In genomic region chr3:100029689-100030088, GRCh38 we compare ENCODE assay signal across 20 cellular contexts.
DNase-seq lines count a peak whose midpoint lies in the region; ATAC-seq and TF ChIP-seq lines count a peak whose summit lies in the region.
"Had no signal": no experiment of that assay in that cellular context is flagged by ENCODE, and none has a peak within 500 bp of the region (broad histone marks: within the 10 kb centered on the region; RNA-seq: fewer than 3 reads in every experiment).

No MANE protein-coding gene starts in this region.

- H3K79me2 ChIP-seq in Loucy (ENCODE audit: insufficient read depth, low read length), result no peaks in the 10 kb centered on the region
- no peaks in the 10 kb centered on the region for H3K79me2 ChIP-seq in neural progenitor cell (ENCODE audit: low read depth)

- H3K9ac ChIP-seq in Loucy (ENCODE audit: low read depth, low read length, poor library complexity, severe bottlenecking) (no peak overlapping the region), neural progenitor cell (no peak overlapping the region)

- no peaks in the 10 kb centered on the region for H3K9me3 ChIP-seq in Loucy (ENCODE audit: insufficient read depth, low read depth, low read length)
- no peaks in the 10 kb centered on the region for H3K9me3 ChIP-seq in thoracic aorta
- H3K9me3 ChIP-seq in neural progenitor cell (ENCODE audit: low read depth), result no peaks in the 10 kb centered on the region
- H3K9me3 ChIP-seq in Caco-2, result no peaks in the 10 kb centered on the region
- H3K9me3 ChIP-seq: mucosa of descending colon, ovary had no signal

- no peaks in the 10 kb centered on the region for H3K36me3 ChIP-seq in Loucy (ENCODE audit: insufficient read depth, low read length)
- H3K36me3 ChIP-seq in thoracic aorta, result no peaks in the 10 kb centered on the region
- no peaks in the 10 kb centered on the region for H3K36me3 ChIP-seq in neural progenitor cell
- no peaks in the 10 kb centered on the region; the same call in 1 of the 2 replicates for H3K36me3 ChIP-seq in Caco-2 (ENCODE audit: control insufficient read depth, insufficient read depth, low read length)
- H3K36me3 ChIP-seq: ovary had no signal

- H3F3A ChIP-seq in Loucy (ENCODE audit: low read depth) (peaks cover 3% of the 10 kb centered on the region; the same call in 1 of the 2 replicates), neural progenitor cell (ENCODE audit: low read depth) (no peaks in the 10 kb centered on the region)

- H2AFZ ChIP-seq in Loucy (ENCODE audit: low read length) (no peak overlapping the region), neural progenitor cell (replicated peaks) (no peak overlapping the region)

- no peaks in the 10 kb centered on the region for H3K9me2 ChIP-seq in Loucy (replicated peaks; ENCODE audit: low read depth, low read length)

- CTCF ChIA-PET in activated CD8-positive, alpha-beta memory T cell treated with anti-CD3 and anti-CD28 coated beads, Interleukin-2, amount 10 ng/mL, durations not matched to agents 7 days and 5 days (lab: Charles Lee), result interaction anchor here (1.1 to 1.6 kb wide), 6 partner anchors 12 to 216 kb away, joined by 3 to 4 read pairs (median 3); no protein-coding TSS in a partner anchor
- CTCF ChIA-PET in Caco-2 (lab: Charles Lee), result no interaction called here

- intact Hi-C loops in Caco-2 (cut with micrococcal nuclease; ENCODE audit: unreplicated experiment), result loop anchor here (5.0 kb wide), 1 partner anchor 62 kb away; no protein-coding TSS in a partner anchor

- no peaks in the 10 kb centered on the region for H3K27me3 ChIP-seq in Loucy (ENCODE audit: insufficient read depth, low read length, poor library complexity, severe bottlenecking)
- H3K27me3 ChIP-seq in thoracic aorta (replicated peaks; ENCODE audit: insufficient read depth), result no peaks in the 10 kb centered on the region
- no peaks in the 10 kb centered on the region for H3K27me3 ChIP-seq in neural progenitor cell
- H3K27me3 ChIP-seq in Caco-2 (replicated peaks; ENCODE audit: control insufficient read depth, insufficient read depth, low read length), result no peaks in the 10 kb centered on the region
- H3K27me3 ChIP-seq: ovary had no signal

- H3K4me1 ChIP-seq in Loucy (ENCODE audit: insufficient read depth, low read length, poor library complexity, severe bottlenecking), result peaks cover 29% of the 10 kb centered on the region
- H3K4me1 ChIP-seq in thoracic aorta (ENCODE audit: control insufficient read depth in 1 of 2, low read depth in 2 of 2), result peaks cover 20 to 66% of the 10 kb centered on the region in 2 donors
- peaks cover 7% of the 10 kb centered on the region for H3K4me1 ChIP-seq in neural progenitor cell
- peaks cover 93% of the 10 kb centered on the region for H3K4me1 ChIP-seq in Caco-2

- no peak overlapping the region for H3K4me3 Mint-ChIP-seq in activated CD8-positive, alpha-beta memory T cell treated with anti-CD3 and anti-CD28 coated beads, Interleukin-2, amount 10 ng/mL, durations not matched to agents 7 days and 5 days
- H3K4me3 Mint-ChIP-seq in neural progenitor cell, result no peak overlapping the region
- no peak overlapping the region for H3K4me3 Mint-ChIP-seq in Caco-2 (ENCODE audit: unreplicated experiment)
- H3K4me3 Mint-ChIP-seq: activated naive CD4-positive, alpha-beta T cell treated with anti-CD3 and anti-CD28 coated beads for 36 hours; brain had no signal

- peaks cover 4% of the 10 kb centered on the region for H3K36me3 Mint-ChIP-seq in activated CD8-positive, alpha-beta memory T cell treated with anti-CD3 and anti-CD28 coated beads, Interleukin-2, amount 10 ng/mL, durations not matched to agents 7 days and 5 days
- H3K36me3 Mint-ChIP-seq in neural progenitor cell (no peaks in the 10 kb centered on the region), Caco-2 (ENCODE audit: insufficient read depth, unreplicated experiment) (no peaks in the 10 kb centered on the region)
- H3K36me3 Mint-ChIP-seq: brain had no signal

- ATAC-seq in activated CD8-positive, alpha-beta memory T cell treated with anti-CD3 and anti-CD28 coated beads, Interleukin-2, amount 10 ng/mL, durations not matched to agents 7 days and 5 days, result peak; percentile 61
- ATAC-seq in HG02852 (IDR thresholded peaks at IDR 0.05; ENCODE audit: unreplicated experiment), result peak; percentile 75
- ATAC-seq in thoracic aorta (ENCODE audit: insufficient number of reproducible peaks, low FRiP score, low read depth), result no peak
- ATAC-seq in HG03196 (IDR thresholded peaks at IDR 0.05; ENCODE audit: unreplicated experiment), result no peak
- ATAC-seq: left cardiac atrium, mucosa of descending colon had no signal

- H3K4me3 ChIP-seq in Loucy (ENCODE audit: low read length, poor library complexity, severe bottlenecking) (no peak overlapping the region), thoracic aorta (no peak overlapping the region), neural progenitor cell (no peak overlapping the region), Caco-2 (ENCODE audit: low read depth, low read length) (no peak overlapping the region)
- H3K4me3 ChIP-seq: mucosa of descending colon, ovary had no signal

- H4K20me1 ChIP-seq in Loucy (ENCODE audit: insufficient read depth, low read length, poor library complexity, severe bottlenecking) (no peaks in the 10 kb centered on the region), neural progenitor cell (ENCODE audit: low read depth) (no peaks in the 10 kb centered on the region)

- no peak overlapping the region for H3K27ac Mint-ChIP-seq in activated CD8-positive, alpha-beta memory T cell treated with anti-CD3 and anti-CD28 coated beads, Interleukin-2, amount 10 ng/mL, durations not matched to agents 7 days and 5 days
- H3K27ac Mint-ChIP-seq in neural progenitor cell (no peak overlapping the region), Caco-2 (ENCODE audit: unreplicated experiment) (no peak overlapping the region)
- H3K27ac Mint-ChIP-seq: activated naive CD4-positive, alpha-beta T cell treated with anti-CD3 and anti-CD28 coated beads for 36 hours; brain had no signal

- BruUV-seq in Caco-2 (replicated peaks; lab: Mats Ljungman, UMichigan), result no TSS peak

- POLR2A ChIA-PET in Caco-2 (lab: Charles Lee), result no interaction called here

- peaks cover 14% of the 10 kb centered on the region for H3K4me1 Mint-ChIP-seq in activated CD8-positive, alpha-beta memory T cell treated with anti-CD3 and anti-CD28 coated beads, Interleukin-2, amount 10 ng/mL, durations not matched to agents 7 days and 5 days
- H3K4me1 Mint-ChIP-seq in neural progenitor cell (no peaks in the 10 kb centered on the region), Caco-2 (ENCODE audit: low read depth, unreplicated experiment) (peaks cover 35% of the 10 kb centered on the region)

- peak overlapping the region; percentile 29 for H3K4me2 ChIP-seq in Loucy (ENCODE audit: low read depth, low read length, poor library complexity, severe bottlenecking)
- no peak overlapping the region for H3K4me2 ChIP-seq in neural progenitor cell

- TF ChIP-seq CTCF in Loucy (conservative IDR thresholded peaks at IDR 0.05; ENCODE audit: low read length) (no peak), thoracic aorta (IDR thresholded peaks at IDR 0.05) (no peak), neural progenitor cell (IDR thresholded peaks at IDR 0.05) (no peak), Caco-2 (IDR thresholded peaks at IDR 0.05; ENCODE audit: insufficient read depth in 1 of 2, low read depth in 1 of 2, low read length in 1 of 2, severe bottlenecking in 1 of 2, unreplicated experiment in 1 of 2) (no peak)

- H3K27ac ChIP-seq in thoracic aorta, result peak overlapping the region; percentile 3 to 11
- H3K27ac ChIP-seq in neural progenitor cell, result no peak overlapping the region
- H3K27ac ChIP-seq: ovary had no signal

- H3K27me3 Mint-ChIP-seq in activated CD8-positive, alpha-beta memory T cell treated with anti-CD3 and anti-CD28 coated beads, Interleukin-2, amount 10 ng/mL, durations not matched to agents 7 days and 5 days, result no peaks in the 10 kb centered on the region
- peaks cover 2% of the 10 kb centered on the region for H3K27me3 Mint-ChIP-seq in neural progenitor cell (ENCODE audit: insufficient read depth, low read depth)
- no peaks in the 10 kb centered on the region for H3K27me3 Mint-ChIP-seq in Caco-2 (ENCODE audit: insufficient read depth, unreplicated experiment)
- H3K27me3 Mint-ChIP-seq: brain had no signal

- H3K9me3 Mint-ChIP-seq in activated CD8-positive, alpha-beta memory T cell treated with anti-CD3 and anti-CD28 coated beads, Interleukin-2, amount 10 ng/mL, durations not matched to agents 7 days and 5 days (ENCODE audit: low read depth), result no peaks in the 10 kb centered on the region
- H3K9me3 Mint-ChIP-seq in neural progenitor cell (no peaks in the 10 kb centered on the region), Caco-2 (ENCODE audit: unreplicated experiment) (no peaks in the 10 kb centered on the region)
- H3K9me3 Mint-ChIP-seq: activated naive CD4-positive, alpha-beta T cell treated with anti-CD3 and anti-CD28 coated beads for 36 hours; brain had no signal

- DNase-seq in activated CD8-positive, alpha-beta memory T cell treated with anti-CD3 and anti-CD28 coated beads, Interleukin-2, amount 10 ng/mL, durations not matched to agents 7 days and 5 days, result no peak
- DNase-seq in activated CD8-positive, alpha-beta memory T cell treated with anti-CD3 and anti-CD28 coated beads, Interleukin-2, amount 50 U/mL, for 48 hours, result no peak
- DNase-seq in thoracic aorta (ENCODE audit: low spot score) (no peak), neural progenitor cell (ENCODE audit: low spot score) (no peak), Caco-2 (no peak)
- DNase-seq: 8988T; activated CD4-positive, CD25-positive, alpha-beta regulatory T cell; activated naive CD4-positive, alpha-beta T cell treated with anti-CD3 and anti-CD28 coated beads for 36 hours; DND-41; GOT3; hippocampal formation; left cardiac atrium; mucosa of descending colon; MV-4-11; NCI-H82; ovary had no signal

Comparison
In these comparisons a context has a peak if more than half of its experiments do, and no peak if none do; other contexts are left out.
1. ATAC-seq: peak in activated CD8-positive, alpha-beta memory T cell treated with anti-CD3 and anti-CD28 coated beads, Interleukin-2, amount 10 ng/mL, durations not matched to agents 7 days and 5 days (single experiment) and HG02852 (single experiment); none in thoracic aorta (single experiment) and HG03196 (single experiment).